In genomic region chr11:801097-801780, GRCh38 we compare ENCODE assay signal across 13 cellular contexts. TPM values are rescaled to one million over a fixed set of nuclear protein-coding genes. Genes with fewer than 3 reads are reported as not detected.
DNase-seq lines count a peak whose midpoint lies in the region; TF ChIP-seq lines count a peak whose summit lies in the region.
"Had no signal": no experiment of that assay in that cellular context is flagged by ENCODE, and none has a peak within 500 bp of the region (broad histone marks: within the 10 kb centered on the region; RNA-seq: fewer than 3 reads in every experiment).

No MANE protein-coding gene starts in this region.

- no peak for TF ChIP-seq CTCF in glutamatergic neuron (IDR thresholded peaks at IDR 0.05; ENCODE audit: partially characterized antibody, unreplicated experiment)

- no peaks in the 10 kb centered on the region for H3K9me3 Mint-ChIP-seq in T-helper 2 cell treated with Interferon-gamma antibody and Interleukin-4, amounts not matched to agents 5 μg/mL and 100 μg/mL, for 36 hours
- H3K9me3 Mint-ChIP-seq in glutamatergic neuron (ENCODE audit: unreplicated experiment) = peaks cover 10% of the 10 kb centered on the region

- DNase-seq in T-helper 2 cell treated with Interferon-gamma antibody and Interleukin-4, amounts not matched to agents 5 μg/mL and 100 μg/mL, for 36 hours (ENCODE audit: low spot score) = no peak
- DNase-seq in T-helper 2 cell (no peak), glutamatergic neuron (peak; percentile 10), HPDE6-E6E7 (ENCODE audit: extremely low spot score) (no peak)
- DNase-seq: 8988T, DMS 273 treated with DMSO at 0.1 percent for 48 hours, GM23248, KBM-7, NCI-H146, NCI-H226, NCI-H526 treated with DMSO at 0.1 percent for 48 hours, OCI-M1, RPMI8226 had no signal

- peaks cover 11% of the 10 kb centered on the region for H3K4me1 Mint-ChIP-seq in T-helper 2 cell treated with Interferon-gamma antibody and Interleukin-4, amounts not matched to agents 5 μg/mL and 100 μg/mL, for 36 hours (ENCODE audit: low read depth)
- peaks cover 5% of the 10 kb centered on the region for H3K4me1 Mint-ChIP-seq in glutamatergic neuron (ENCODE audit: low read depth, unreplicated experiment)

- H3K36me3 Mint-ChIP-seq in T-helper 2 cell treated with Interferon-gamma antibody and Interleukin-4, amounts not matched to agents 5 μg/mL and 100 μg/mL, for 36 hours (ENCODE audit: low read depth) = peaks cover 3% of the 10 kb centered on the region
- no peaks in the 10 kb centered on the region for H3K36me3 Mint-ChIP-seq in glutamatergic neuron (ENCODE audit: unreplicated experiment)

- H3K27me3 Mint-ChIP-seq in T-helper 2 cell treated with Interferon-gamma antibody and Interleukin-4, amounts not matched to agents 5 μg/mL and 100 μg/mL, for 36 hours (ENCODE audit: low read depth) = no peaks in the 10 kb centered on the region
- peaks cover 8% of the 10 kb centered on the region for H3K27me3 Mint-ChIP-seq in glutamatergic neuron (ENCODE audit: unreplicated experiment)

- H3K4me3 Mint-ChIP-seq in T-helper 2 cell treated with Interferon-gamma antibody and Interleukin-4, amounts not matched to agents 5 μg/mL and 100 μg/mL, for 36 hours = no peak overlapping the region
- no peak overlapping the region for H3K4me3 Mint-ChIP-seq in glutamatergic neuron (ENCODE audit: unreplicated experiment)

- H3K27ac Mint-ChIP-seq in T-helper 2 cell treated with Interferon-gamma antibody and Interleukin-4, amounts not matched to agents 5 μg/mL and 100 μg/mL, for 36 hours = peak overlapping the region; percentile 20
- no peak overlapping the region for H3K27ac Mint-ChIP-seq in glutamatergic neuron (ENCODE audit: unreplicated experiment)

RNA-seq across cellular contexts. Expression of gene SLC25A22, which starts 3.2 kb away (rescaled TPM):
- 93.9 TPM for total RNA-seq in glutamatergic neuron (ENCODE audit: unreplicated experiment)

RNA-seq across cellular contexts. Expression of gene PIDD1, which starts 3.8 kb away (rescaled TPM):
- total RNA-seq in glutamatergic neuron (ENCODE audit: unreplicated experiment) = 37.0 TPM

RNA-seq across cellular contexts. Expression of gene RPLP2, which starts 8.5 kb away (rescaled TPM):
- total RNA-seq in glutamatergic neuron (ENCODE audit: unreplicated experiment) = 997 TPM

RNA-seq across cellular contexts. Expression of gene CEND1, which starts 11.3 kb away (rescaled TPM):
- total RNA-seq in glutamatergic neuron (ENCODE audit: unreplicated experiment) = 58.7 TPM

RNA-seq across cellular contexts. Expression of gene PNPLA2, which starts 17.5 kb away (rescaled TPM):
- total RNA-seq in glutamatergic neuron (ENCODE audit: unreplicated experiment) = 32.3 TPM
